1 cellular context compared by ENCODE assay signal in genomic region chr17:82882715-82883446, GRCh38.
TF ChIP-seq lines count a peak whose summit lies in the region.

No MANE protein-coding gene starts in this region.

TF ChIP-seq in IMR-90, 13 proteins besides CTCF, POLR2A, EP300 and RAD21 (continued from another document):
- TF ChIP-seq USF2 (IDR thresholded peaks at IDR 0.05; ENCODE audit: low read depth, low read length) (no peak), RCOR1 (IDR thresholded peaks at IDR 0.05; ENCODE audit: insufficient replicate concordance, low read length) (no peak), MXI1 (IDR thresholded peaks at IDR 0.05; ENCODE audit: borderline replicate concordance, low read depth, low read length) (no peak), BHLHE40 (IDR thresholded peaks at IDR 0.05; ENCODE audit: low read depth, low read length) (no peak), FOS (IDR thresholded peaks at IDR 0.05; ENCODE audit: low read depth, low read length) (no peak)
